Comparison of ENCODE assay signal across 15 cellular contexts in the genomic region with DNA sequence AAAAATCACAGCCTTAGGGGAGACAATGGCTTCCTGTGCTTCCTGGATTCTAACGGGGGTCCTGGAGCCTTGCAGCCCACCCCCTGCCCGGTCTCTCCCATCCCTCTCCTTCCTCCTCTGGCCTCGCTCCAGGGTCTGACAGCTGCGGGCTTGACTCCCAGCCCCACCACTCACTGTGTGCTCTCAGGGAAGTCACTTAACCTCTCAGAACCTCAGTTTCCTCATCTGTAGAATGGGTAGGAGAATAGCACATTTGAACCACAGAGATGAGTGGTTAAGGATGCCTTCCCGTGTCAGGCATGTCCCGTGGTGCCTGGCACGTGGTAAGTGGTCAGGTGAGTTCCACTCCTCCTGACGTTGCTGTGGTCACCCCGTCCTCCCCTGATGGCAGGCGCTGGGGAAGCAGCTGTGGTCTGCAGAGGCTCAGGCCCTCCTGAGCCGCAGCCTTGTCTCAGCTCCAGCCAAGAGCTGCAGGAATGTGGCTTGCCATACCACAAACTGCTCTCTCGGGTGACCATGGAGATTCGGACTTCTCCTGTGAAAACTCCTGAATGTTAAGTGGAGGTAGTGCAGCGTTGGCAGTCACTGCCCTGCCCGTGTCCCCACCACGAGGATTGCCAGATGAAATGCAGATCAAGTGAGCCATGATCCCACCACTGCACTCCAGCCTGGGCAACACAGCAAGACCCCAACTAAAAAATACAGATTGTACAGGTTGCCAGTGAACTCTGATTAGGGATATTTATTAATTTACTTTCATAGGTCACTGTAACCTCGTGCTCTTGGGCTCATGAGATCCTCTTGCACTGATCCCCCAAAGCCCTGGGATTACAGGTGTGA.
"Had no signal": no experiment of that assay in that cellular context is flagged by ENCODE, and none has a peak within 500 bp of the region (broad histone marks: within the 10 kb centered on the region; RNA-seq: fewer than 3 reads in every experiment).

No MANE protein-coding gene starts in this region.

- DNase-seq: activated gamma-delta T cell treated with Interleukin-2 at 50 U/mL for 16 hours; activated T-cell treated with anti-CD3 and anti-CD28 coated beads, Interleukin-2, amount 50 U/mL, for 72 hours; amniotic stem cell; dermis blood vessel endothelial cell; left cardiac atrium; tibial artery had no signal

- H3K4me3 ChIP-seq: breast epithelium, heart left ventricle, tibial artery had no signal

- H3K36me3 Mint-ChIP-seq: activated naive CD8-positive, alpha-beta T cell; naive thymus-derived CD4-positive, alpha-beta T cell; stimulated activated memory B cell treated with anti-CD40 and anti-IgM and Interleukin-4, amounts not matched to agents 10 μg/mL and 1 μg/mL and 100 μg/mL, for 72 hours had no signal

- H3K27ac ChIP-seq: parathyroid adenoma, tibial artery, VCaP had no signal

- H3K27me3 Mint-ChIP-seq: activated CD4-positive, alpha-beta T cell treated with anti-CD3 and anti-CD28 coated beads for 36 hours; activated naive CD8-positive, alpha-beta T cell had no signal

- H3K4me3 Mint-ChIP-seq: activated CD4-positive, alpha-beta T cell treated with anti-CD3 and anti-CD28 coated beads for 36 hours; activated CD8-positive, alpha-beta T cell treated with anti-CD3 and anti-CD28 coated beads for 36 hours; activated naive CD8-positive, alpha-beta T cell; activated T-cell treated with anti-CD3 and anti-CD28 coated beads, Interleukin-2, amount 50 U/mL, for 72 hours; naive thymus-derived CD4-positive, alpha-beta T cell; stimulated activated memory B cell treated with anti-CD40 and anti-IgM and Interleukin-4, amounts not matched to agents 10 μg/mL and 1 μg/mL and 100 μg/mL, for 72 hours had no signal

- H3K27ac Mint-ChIP-seq: activated CD4-positive, alpha-beta T cell treated with anti-CD3 and anti-CD28 coated beads for 36 hours; activated CD8-positive, alpha-beta T cell treated with anti-CD3 and anti-CD28 coated beads for 36 hours; activated naive CD8-positive, alpha-beta T cell; activated T-cell treated with anti-CD3 and anti-CD28 coated beads, Interleukin-2, amount 50 U/mL, for 72 hours; naive thymus-derived CD4-positive, alpha-beta T cell; stimulated activated memory B cell treated with anti-CD40 and anti-IgM and Interleukin-4, amounts not matched to agents 10 μg/mL and 1 μg/mL and 100 μg/mL, for 72 hours had no signal

- H3K36me3 ChIP-seq: breast epithelium, heart left ventricle, tibial artery had no signal

- ATAC-seq: activated CD4-positive, alpha-beta T cell treated with anti-CD3 and anti-CD28 coated beads for 36 hours; activated CD8-positive, alpha-beta T cell treated with anti-CD3 and anti-CD28 coated beads for 36 hours; activated T-cell treated with anti-CD3 and anti-CD28 coated beads, Interleukin-2, amount 50 U/mL, for 72 hours; naive thymus-derived CD4-positive, alpha-beta T cell; stimulated activated memory B cell treated with anti-CD40 and anti-IgM and Interleukin-4, amounts not matched to agents 10 μg/mL and 1 μg/mL and 100 μg/mL, for 72 hours had no signal

- H3K79me2 ChIP-seq: parathyroid adenoma had no signal

- H3K27me3 ChIP-seq: breast epithelium, heart left ventricle had no signal

- H2AFZ ChIP-seq: parathyroid adenoma had no signal

- H3K4me1 ChIP-seq: breast epithelium, parathyroid adenoma, tibial artery had no signal

- H3K9me3 Mint-ChIP-seq: activated CD8-positive, alpha-beta T cell treated with anti-CD3 and anti-CD28 coated beads for 36 hours; activated T-cell treated with anti-CD3 and anti-CD28 coated beads, Interleukin-2, amount 50 U/mL, for 72 hours; stimulated activated memory B cell treated with anti-CD40 and anti-IgM and Interleukin-4, amounts not matched to agents 10 μg/mL and 1 μg/mL and 100 μg/mL, for 72 hours had no signal

- H3K9me3 ChIP-seq: breast epithelium, heart left ventricle, tibial artery had no signal
